ENCODE assay signal across 8 cellular contexts in the genomic region with DNA sequence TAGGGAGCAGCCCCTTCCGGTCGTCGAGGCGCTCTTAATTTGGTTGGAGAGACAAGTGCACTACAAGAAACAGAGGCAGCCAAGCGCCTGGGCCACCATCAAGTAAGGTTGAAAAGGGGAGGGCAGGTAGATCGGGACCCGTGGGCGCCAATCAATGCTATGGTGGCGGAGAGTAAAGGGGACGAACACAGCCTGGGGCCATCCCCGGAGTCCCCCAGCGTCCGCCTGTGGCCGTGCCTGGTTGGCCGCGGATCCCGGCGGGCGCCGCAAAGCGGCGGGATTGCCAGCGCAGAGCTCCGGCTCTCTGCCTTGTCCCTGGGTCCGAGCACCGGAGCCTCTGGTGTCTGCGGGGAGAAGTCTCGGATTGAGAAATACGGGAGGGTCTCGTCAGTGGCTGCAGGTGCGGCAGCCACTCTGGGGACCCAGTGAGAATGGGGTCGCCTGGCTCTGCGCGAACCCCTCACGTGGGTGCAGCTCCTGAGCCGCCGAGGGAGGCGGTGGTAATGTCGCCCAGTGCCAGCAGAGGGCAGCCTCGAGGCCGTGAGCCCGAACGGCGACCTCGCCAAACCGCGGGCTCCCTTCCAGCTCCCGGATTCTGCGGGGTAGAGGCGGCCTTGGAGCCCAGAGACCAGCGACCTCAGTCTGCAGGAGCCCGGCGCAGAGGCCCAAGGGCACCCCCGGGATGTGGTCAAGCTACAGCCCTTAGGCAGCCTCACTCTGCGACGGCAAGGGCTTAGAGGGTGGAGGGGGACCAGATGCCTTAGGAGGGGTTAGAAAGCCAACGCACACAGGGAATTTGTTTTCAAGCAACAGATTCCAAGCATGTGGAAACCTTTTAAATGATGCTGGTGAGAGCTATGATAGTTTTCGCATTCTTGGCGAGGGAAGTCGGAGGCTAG.
DNase-seq lines count a peak whose midpoint lies in the region; ATAC-seq and TF ChIP-seq lines count a peak whose summit lies in the region.

No MANE protein-coding gene starts in this region.

- no peak overlapping the region for H3K9ac ChIP-seq in muscle layer of colon (ENCODE audit: low read length)

- H3K27me3 ChIP-seq in muscle layer of colon (ENCODE audit: control insufficient read depth in 1 of 2, insufficient read depth in 2 of 2, low read length in 2 of 2) = peaks cover 47 to 56% of the 10 kb centered on the region in 2 donors

- TF ChIP-seq POLR2A in erythroblast (IDR thresholded peaks at IDR 0.05; ENCODE audit: low read length) = no peak

- peak overlapping the region; percentile 17 to 33 for H3K4me3 ChIP-seq in muscle layer of colon (ENCODE audit: low read depth in 1 of 2, low read length in 2 of 2)

- H3K27ac ChIP-seq in muscle layer of colon (ENCODE audit: low read depth, low read length) = no peak overlapping the region

- ATAC-seq in HG02884 (IDR thresholded peaks at IDR 0.05; ENCODE audit: unreplicated experiment) = peak; percentile 74

- DNase-seq in NCI-H2081 (lab: John Stamatoyannopoulos, UW) (peak; percentile 72 to 76), NCI-H2081 treated with DMSO at 0.1 percent for 48 hours (lab: John Stamatoyannopoulos, UW) (no peak), NOMO-1 (lab: John Stamatoyannopoulos, UW; ENCODE audit: unreplicated experiment in 2 of 2) (peak; percentile 51 to 65), erythroblast (lab: John Stamatoyannopoulos, UW) (peak; percentile 59 to 71)
- DNase-seq in activated CD8-positive, alpha-beta memory T cell treated with anti-CD3 and anti-CD28 coated beads, Interleukin-2, amount 50 U/mL, for 48 hours = peak; percentile 93
- peak; percentile 56 for DNase-seq in stimulated activated CD8-positive, alpha-beta memory T cell treated with anti-CD3 and anti-CD28 coated beads, Interleukin-7, amount 100 ng/mL, for 24 hours (ENCODE audit: low read depth)

- no peaks in the 10 kb centered on the region for H3K9me3 ChIP-seq in muscle layer of colon (ENCODE audit: low read length)

- H3K36me3 ChIP-seq in muscle layer of colon (ENCODE audit: insufficient read depth, low read length) = no peaks in the 10 kb centered on the region

- H3K4me1 ChIP-seq in muscle layer of colon (ENCODE audit: insufficient read depth, low read length) = peaks cover 28% of the 10 kb centered on the region
